Comparison of ENCODE assay signal across 8 cellular contexts in genomic region chr19:6362024-6362344, GRCh38. TPM values are rescaled to one million over a fixed set of nuclear protein-coding genes. Genes with fewer than 3 reads are reported as not detected.
A peak's percentile ranks its signal among the peaks of the same experiment; 100 is the strongest.
DNase-seq lines count a peak whose midpoint lies in the region; ATAC-seq and TF ChIP-seq lines count a peak whose summit lies in the region.

No MANE protein-coding gene starts in this region.

- H3K9me3 Mint-ChIP-seq in brain, result peaks cover 0 to 3% (median 0%) of the 10 kb centered on the region in 5 experiments

- H3K79me2 ChIP-seq in mesendoderm (ENCODE audit: control insufficient read depth, insufficient read depth, low read length), result no peaks in the 10 kb centered on the region

- H3K4me1 ChIP-seq in HEK293 (ENCODE audit: control insufficient read depth, insufficient read depth, low read length) (no peaks in the 10 kb centered on the region), mesendoderm (ENCODE audit: control insufficient read depth, low read depth, low read length) (no peaks in the 10 kb centered on the region)

- peaks cover 10% of the 10 kb centered on the region for H3K27me3 Mint-ChIP-seq in brain

- TF ChIP-seq CTCF in HEK293 (tag by site-specific recombination; IDR thresholded peaks at IDR 0.05) (no peak), brain (conservative IDR thresholded peaks at IDR 0.05) (no peak)

- H3K18ac ChIP-seq in mesendoderm (ENCODE audit: low read length), result peak overlapping the region; percentile 75

- ATAC-seq in GM21825 (IDR thresholded peaks at IDR 0.05; ENCODE audit: unreplicated experiment), result no peak

- peak overlapping the region; percentile 67; the same call in 1 of the 2 replicates for H3K27ac ChIP-seq in HEK293 (ENCODE audit: extremely low read depth, low read depth, low read length)
- H3K27ac ChIP-seq in mesendoderm (ENCODE audit: low read depth, low read length), result no peak overlapping the region

- peak overlapping the region; percentile 96 for H3K56ac ChIP-seq in mesendoderm (ENCODE audit: low read length)

- H4K5ac ChIP-seq in mesendoderm (ENCODE audit: low read length), result no peak overlapping the region

- H3K9ac ChIP-seq in mesendoderm (ENCODE audit: low read length), result peak overlapping the region; percentile 89

- H2AK5ac ChIP-seq in mesendoderm (ENCODE audit: low read length), result no peak overlapping the region

- peak overlapping the region; percentile 83 to 97 (median 94) for H3K27ac Mint-ChIP-seq in brain

- peak overlapping the region; percentile 72 for H3K23ac ChIP-seq in mesendoderm (ENCODE audit: low read length)

- H3K79me1 ChIP-seq in mesendoderm (ENCODE audit: low read length), result no peaks in the 10 kb centered on the region

- no peak overlapping the region for H2BK15ac ChIP-seq in mesendoderm (replicated peaks; ENCODE audit: low read depth)

- no peak overlapping the region for H4K8ac ChIP-seq in mesendoderm (ENCODE audit: low read depth, low read length)

- POLR2A ChIA-PET in HEK293 (lab: Yijun Ruan, JAX), result interaction anchor here (4.8 kb wide), 1 partner anchor 11 kb away, joined by 60 read pairs; the partner anchor contains the start of gene ALKBH7

- peak overlapping the region; percentile 90 to 98 (median 91) for H3K4me3 Mint-ChIP-seq in brain

- peak overlapping the region; percentile 71 for H3K4ac ChIP-seq in mesendoderm (ENCODE audit: low read depth, low read length)

- H3K4me1 Mint-ChIP-seq in brain, result peaks cover 11% of the 10 kb centered on the region

- H3K36me3 ChIP-seq in HEK293 (ENCODE audit: control insufficient read depth in 2 of 2, insufficient read depth in 1 of 2, low read length in 2 of 2) (peaks cover 34 to 36% of the 10 kb centered on the region in 2 experiments; a peak in 2 of 3 replicates), mesendoderm (ENCODE audit: control insufficient read depth, insufficient read depth, low read length) (peaks cover 2% of the 10 kb centered on the region)

- H2BK5ac ChIP-seq in mesendoderm (ENCODE audit: low read length), result no peak overlapping the region

- H3K9me3 ChIP-seq in HEK293 (ENCODE audit: control insufficient read depth, insufficient read depth, low read depth, low read length), result no peaks in the 10 kb centered on the region

- peak; percentile 22 for DNase-seq in A172 (ENCODE audit: low spot score)
- DNase-seq in mesendoderm, result no peak
- DNase-seq in amygdala (lab: John Stamatoyannopoulos, UW), result no peak
- DNase-seq in ecto neural progenitor cell (ENCODE audit: low spot score), result no peak
- no peak for DNase-seq in GOT3 (lab: John Stamatoyannopoulos, UW)

- H2BK120ac ChIP-seq in mesendoderm (ENCODE audit: low read depth, low read length), result no peak overlapping the region

- H3K4me3 ChIP-seq in HEK293 (ENCODE audit: low read depth, low read length) (peak overlapping the region; percentile 82), mesendoderm (ENCODE audit: low read length) (peak overlapping the region; percentile 66)

- H3K27me3 ChIP-seq in mesendoderm (ENCODE audit: insufficient read depth, low read length, poor library complexity), result no peaks in the 10 kb centered on the region

- H3K36me3 Mint-ChIP-seq in brain, result peaks cover 34% of the 10 kb centered on the region

- peak overlapping the region; percentile 74 for H3K4me2 ChIP-seq in mesendoderm (ENCODE audit: low read length)

- WGBS in mesendoderm (ENCODE audit: extremely low coverage, insufficient coverage, low lambda C conversion rate), result no CpG with 5 or more reads among the region's 7 CpGs

- CTCF ChIA-PET in HEK293 (lab: Yijun Ruan, JAX), result no interaction called here

TF ChIP-seq in HEK293, 187 proteins besides CTCF, POLR2A, EP300 and RAD21:
- TF ChIP-seq ZNF791 (tag by site-specific recombination; IDR thresholded peaks at IDR 0.05) (0 out of 2 replicates have a peak, but pooled peaks have one; percentile 61), ZBTB20 (tag by site-specific recombination; IDR thresholded peaks at IDR 0.05) (peak; percentile 1; the same call in 1 of the 2 replicates), ZNF335 (tag by site-specific recombination; conservative IDR thresholded peaks at IDR 0.05) (peak; percentile 73; the same call in 1 of the 2 replicates), PATZ1 (tag by site-specific recombination; IDR thresholded peaks at IDR 0.05) (0 out of 2 replicates have a peak, but pooled peaks have one; percentile 10), ZNF169 (tag by site-specific recombination; IDR thresholded peaks at IDR 0.05) (no peak), ZNF280C (tag by site-specific recombination; IDR thresholded peaks at IDR 0.05) (no peak), PRDM1 (tag by site-specific recombination; IDR thresholded peaks at IDR 0.05) (peak; percentile 13; the same call in 1 of the 2 replicates), ZBTB48 (tag by site-specific recombination; IDR thresholded peaks at IDR 0.05) (0 out of 2 replicates have a peak, but pooled peaks have one; percentile 18), ZNF398 (tag by site-specific recombination; IDR thresholded peaks at IDR 0.05) (0 out of 2 replicates have a peak, but pooled peaks have one; percentile 2)

RNA-seq across cellular contexts. Expression of gene CLPP, which starts 0.7 kb away (rescaled TPM):
- 111 and 113 TPM in 2 replicates for total RNA-seq in A172 (2014; rRNA removed; shearing (Covaris generic))
- 178 TPM for polyA plus RNA-seq in brain (ENCODE audit: insufficient read depth, low read depth, low replicate concordance)
- 158 TPM for polyA plus RNA-seq in mesendoderm (2013, experiment 1 of 2)
- 163 TPM for polyA plus RNA-seq in mesendoderm (2013, experiment 2 of 2)

RNA-seq across cellular contexts. Expression of gene ALKBH7, which starts 10.6 kb away (rescaled TPM):
- total RNA-seq in A172 (2014; rRNA removed; shearing (Covaris generic)), result 63.5 and 66.2 TPM in 2 replicates
- polyA plus RNA-seq in brain (ENCODE audit: insufficient read depth, low read depth, low replicate concordance), result 142 TPM
- 30.2 TPM for polyA plus RNA-seq in mesendoderm (2013, experiment 1 of 2)
- polyA plus RNA-seq in mesendoderm (2013, experiment 2 of 2), result 31.0 TPM

RNA-seq across cellular contexts. Expression of gene PSPN, which starts 13.7 kb away (rescaled TPM):
- total RNA-seq in A172 (2014; rRNA removed; shearing (Covaris generic)), result 1.8 and 2.3 TPM in 2 replicates
- 5.9 TPM for polyA plus RNA-seq in brain (ENCODE audit: insufficient read depth, low read depth, low replicate concordance)
- 0.53 TPM for polyA plus RNA-seq in mesendoderm (2013, experiment 1 of 2)
- polyA plus RNA-seq in mesendoderm (2013, experiment 2 of 2), result 0.67 TPM

RNA-seq across cellular contexts. Expression of gene ACER1, which starts 28.6 kb away (rescaled TPM):
- not detected in 2 replicates for total RNA-seq in A172 (2014; rRNA removed; shearing (Covaris generic))
- polyA plus RNA-seq in brain (ENCODE audit: insufficient read depth, low read depth, low replicate concordance), result not detected
- polyA plus RNA-seq in mesendoderm (2013, experiment 1 of 2), result not detected
- not detected for polyA plus RNA-seq in mesendoderm (2013, experiment 2 of 2)

RNA-seq across cellular contexts. Expression of gene GTF2F1, which starts 31.0 kb away (rescaled TPM):
- 76.6 and 93.8 TPM in 2 replicates for total RNA-seq in A172 (2014; rRNA removed; shearing (Covaris generic))
- 128 TPM for polyA plus RNA-seq in brain (ENCODE audit: insufficient read depth, low read depth, low replicate concordance)
- polyA plus RNA-seq in mesendoderm (2013, experiment 1 of 2), result 64.7 TPM
- 63.7 TPM for polyA plus RNA-seq in mesendoderm (2013, experiment 2 of 2)
